In the genomic region with DNA sequence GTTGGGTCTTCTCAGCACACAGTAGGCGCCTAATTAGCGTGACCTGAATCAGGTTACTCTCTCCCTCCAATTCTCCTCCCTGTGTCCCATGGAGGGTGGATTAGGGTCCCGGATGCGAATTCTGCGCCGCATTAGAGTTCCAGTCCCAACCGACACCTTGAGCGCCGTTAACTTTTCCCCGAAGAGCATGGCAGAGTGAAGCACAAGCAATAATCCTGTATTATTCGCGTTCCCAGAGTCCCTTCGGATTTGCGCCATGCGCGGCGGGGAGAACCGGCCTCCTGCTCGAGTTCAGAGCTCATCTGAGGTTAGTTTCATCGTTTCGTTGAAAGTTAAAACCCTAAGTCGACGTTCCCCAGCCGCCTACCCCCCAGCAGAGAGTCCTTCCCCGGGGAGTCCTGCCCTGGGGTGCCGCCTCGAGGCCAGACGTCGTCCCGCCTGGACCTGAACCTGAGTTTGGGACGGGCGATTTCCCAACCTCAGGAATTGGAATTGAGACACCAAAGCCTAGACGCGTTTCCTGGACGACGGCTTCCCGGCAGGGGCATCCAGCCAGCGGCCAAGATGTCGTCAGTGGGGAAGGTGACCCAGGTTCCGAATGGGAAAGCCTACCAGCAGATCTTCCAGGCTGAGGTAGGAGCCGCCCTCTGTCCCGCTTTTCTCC, we compare ENCODE assay signal across 12 cellular contexts. TPM values are rescaled to one million over a fixed set of nuclear protein-coding genes. Genes with fewer than 3 reads are reported as not detected.
DNase-seq lines count a peak whose midpoint lies in the region; ATAC-seq, FAIRE-seq and TF ChIP-seq lines count a peak whose summit lies in the region.
"Had no signal": no experiment of that assay in that cellular context is flagged by ENCODE, and none has a peak within 500 bp of the region (broad histone marks: within the 10 kb centered on the region; RNA-seq: fewer than 3 reads in every experiment).

A gene (plus strand): TSS at position 160 of the 664 bp plus-strand sequence. CDS start 405 bp downstream, at position 565.

- H3K4me3 Mint-ChIP-seq in activated CD8-positive, alpha-beta memory T cell treated with anti-CD3 and anti-CD28 coated beads, Interleukin-2, amount 10 ng/mL, durations not matched to agents 7 days and 5 days, result no peak within 1 kb of the TSS
- H3K4me3 Mint-ChIP-seq: CD8-positive, alpha-beta T cell had no signal

- ATAC-seq in GM19463 (IDR thresholded peaks at IDR 0.05; ENCODE audit: unreplicated experiment), result no peak
- no peak for ATAC-seq in HG03442 (IDR thresholded peaks at IDR 0.05; ENCODE audit: unreplicated experiment)
- no peak for ATAC-seq in activated CD8-positive, alpha-beta memory T cell treated with anti-CD3 and anti-CD28 coated beads, Interleukin-2, amount 10 ng/mL, durations not matched to agents 7 days and 5 days
- ATAC-seq: CD8-positive, alpha-beta T cell had no signal

- H3K9ac ChIP-seq in ES-I3 (ENCODE audit: low read depth, low read length), result peak within 1 kb of the TSS; percentile 11; the same call in 1 of the 2 replicates

- peaks cover under 1% of the 10 kb centered on the region; the same call in 1 of the 2 replicates for H3K36me3 ChIP-seq in ES-I3 (ENCODE audit: insufficient read depth, low read length)

- CTCF ChIA-PET in activated CD8-positive, alpha-beta memory T cell treated with anti-CD3 and anti-CD28 coated beads, Interleukin-2, amount 10 ng/mL, durations not matched to agents 7 days and 5 days (lab: Charles Lee), result no interaction called here

- no peak within 1 kb of the TSS for H3K27ac Mint-ChIP-seq in activated CD8-positive, alpha-beta memory T cell treated with anti-CD3 and anti-CD28 coated beads, Interleukin-2, amount 10 ng/mL, durations not matched to agents 7 days and 5 days
- H3K27ac Mint-ChIP-seq: CD8-positive, alpha-beta T cell had no signal

- no peak for TF ChIP-seq CTCF in cardiac fibroblast (IDR thresholded peaks at IDR 0.05; ENCODE audit: low read depth, low read length)

- H3K4me3 ChIP-seq in cardiac fibroblast (replicated peaks in 1 of 2; ENCODE audit: low read depth in 2 of 2, low read length in 2 of 2) (peak within 1 kb of the TSS; percentile 13 to 28), iPS-18c (ENCODE audit: insufficient read depth, low read depth, low read length) (peak within 1 kb of the TSS; percentile 41; the same call in 1 of the 2 replicates)

- H3K9me3 Mint-ChIP-seq in activated CD8-positive, alpha-beta memory T cell treated with anti-CD3 and anti-CD28 coated beads, Interleukin-2, amount 10 ng/mL, durations not matched to agents 7 days and 5 days (ENCODE audit: low read depth), result peaks cover 4% of the 10 kb centered on the region

- peaks cover 6% of the 10 kb centered on the region; the same call in 1 of the 2 replicates for H3K4me1 ChIP-seq in ES-I3 (ENCODE audit: insufficient read depth, low read length)

- H3K9me3 ChIP-seq in ES-I3 (ENCODE audit: control insufficient read depth, insufficient read depth, low read length), result no peaks in the 10 kb centered on the region
- no peaks in the 10 kb centered on the region for H3K9me3 ChIP-seq in iPS-18c (ENCODE audit: control insufficient read depth, insufficient read depth, low read length)

- peaks cover 1% of the 10 kb centered on the region for H3K36me3 Mint-ChIP-seq in activated CD8-positive, alpha-beta memory T cell treated with anti-CD3 and anti-CD28 coated beads, Interleukin-2, amount 10 ng/mL, durations not matched to agents 7 days and 5 days

- peaks cover 11% of the 10 kb centered on the region for H3K27me3 Mint-ChIP-seq in activated CD8-positive, alpha-beta memory T cell treated with anti-CD3 and anti-CD28 coated beads, Interleukin-2, amount 10 ng/mL, durations not matched to agents 7 days and 5 days

- H3K4me1 Mint-ChIP-seq in activated CD8-positive, alpha-beta memory T cell treated with anti-CD3 and anti-CD28 coated beads, Interleukin-2, amount 10 ng/mL, durations not matched to agents 7 days and 5 days, result no peaks in the 10 kb centered on the region

- no peak for FAIRE-seq in frontal cortex (lab: Jason Lieb, UNC)

- DNase-seq in cardiac fibroblast (ENCODE audit: low read depth in 2 of 2) (peak; percentile 43 to 68), renal cortical epithelial cell (ENCODE audit: low read depth) (peak; percentile 44), frontal cortex (ENCODE audit: low spot score in 2 of 2) (no peak)
- DNase-seq in activated CD8-positive, alpha-beta memory T cell treated with anti-CD3 and anti-CD28 coated beads, Interleukin-2, amount 10 ng/mL, durations not matched to agents 7 days and 5 days, result no peak
- DNase-seq: activated effector memory CD4-positive, alpha-beta T cell treated with anti-CD3 and anti-CD28 coated beads, Interleukin-2, amount 50 U/mL, for 16 hours; CD8-positive, alpha-beta T cell; NCI-H2227 treated with DMSO at 0.1 percent for 48 hours; stimulated activated naive CD4-positive, alpha-beta T cell treated with Interleukin-2 at 50 U/mL for 16 hours had no signal

RNA-seq across cellular contexts. Expression of the gene that starts here (rescaled TPM):
- total RNA-seq in renal cortical epithelial cell (0.17 and 1.5 TPM in 2 replicates), frontal cortex (9.8 TPM)
- 1 to 10 TPM; 4.6 to 5.3 TPM for total RNA-seq in activated CD8-positive, alpha-beta memory T cell treated with anti-CD3 and anti-CD28 coated beads, Interleukin-2, amount 10 ng/mL, durations not matched to agents 7 days and 5 days

Comparison
In these comparisons a context has a peak if more than half of its experiments do, and no peak if none do; other contexts are left out.
1. DNase-seq: peak in cardiac fibroblast (2 of 2) and renal cortical epithelial cell (single experiment); none in activated CD8-positive, alpha-beta memory T cell treated with anti-CD3 and anti-CD28 coated beads, Interleukin-2, amount 10 ng/mL, durations not matched to agents 7 days and 5 days (single experiment) and frontal cortex (0 of 2).